Comparison of ENCODE assay signal across 6 cellular contexts in the genomic region with DNA sequence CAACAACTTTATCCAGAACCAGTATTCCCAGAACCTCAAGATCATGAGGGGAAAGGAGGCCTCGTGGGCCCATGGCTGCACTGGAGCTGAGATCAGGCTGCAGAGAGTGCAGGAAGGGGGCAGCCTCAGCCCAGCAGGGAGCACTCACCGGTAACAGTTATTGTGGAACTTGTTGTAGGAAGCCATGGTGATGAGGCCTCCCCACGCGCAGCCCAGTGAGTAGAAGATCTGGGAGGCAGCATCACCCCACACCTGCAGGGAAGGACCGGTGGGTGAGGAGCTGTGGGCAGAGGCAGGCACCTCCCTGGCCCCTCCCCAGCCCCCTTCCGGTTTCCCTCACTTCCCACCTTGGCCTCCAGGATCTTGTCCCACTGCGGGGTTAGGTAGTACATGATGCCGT.
"Had no signal": no experiment of that assay in that cellular context is flagged by ENCODE, and none has a peak within 500 bp of the region (broad histone marks: within the 10 kb centered on the region; RNA-seq: fewer than 3 reads in every experiment).

No MANE protein-coding gene starts in this region.

- H3K4me3 ChIP-seq: GM23338, HAP-1, K562 had no signal

- ATAC-seq: HCT116, K562 had no signal

- H3K27ac ChIP-seq: HL-60 had no signal

- DNase-seq: HFFc6 had no signal

- H3K4me1 ChIP-seq: HAP-1 had no signal

- H3K9me3 ChIP-seq: HAP-1 had no signal
